In the genomic region with DNA sequence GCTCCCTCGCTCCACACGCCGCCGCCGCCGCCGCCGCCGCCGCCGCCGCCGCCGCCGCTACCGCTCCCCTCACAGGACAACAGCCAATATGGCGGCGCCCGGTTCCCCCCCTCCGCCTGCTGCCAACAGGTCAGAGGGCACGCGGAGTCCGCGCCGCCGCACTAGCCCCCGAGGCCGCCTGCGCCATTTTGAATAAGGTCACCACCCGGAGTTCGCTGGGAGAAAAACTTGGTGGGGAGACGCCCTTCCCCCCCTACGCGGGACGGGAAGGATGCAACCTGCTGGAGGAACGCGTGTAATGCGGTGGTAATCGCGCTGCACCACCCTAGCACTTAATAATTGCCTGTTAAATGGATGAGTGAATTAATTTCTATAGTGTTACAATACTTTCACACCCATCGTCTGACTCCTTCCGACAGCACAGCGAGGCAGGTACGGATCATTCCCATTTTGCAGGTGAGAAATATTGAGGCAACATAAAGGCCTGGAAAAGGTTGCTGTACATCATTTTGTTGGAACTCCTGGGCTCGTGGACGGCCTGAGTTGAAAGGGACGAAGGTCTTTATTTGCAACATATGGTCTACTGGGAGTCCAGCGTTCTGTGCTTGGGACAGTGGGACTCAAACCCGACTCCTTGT, we compare ENCODE assay signal across 1 cellular context.
A peak's percentile ranks its signal among the peaks of the same experiment; 100 is the strongest.
TF ChIP-seq lines count a peak whose summit lies in the region.

A gene (minus strand): TSS at position 90 of the 638 bp plus-strand sequence. CDS start 105 bp downstream, outside the sequence.

TF ChIP-seq in K562, 482 proteins besides CTCF, POLR2A, EP300 and RAD21 (continued from another document):
- TF ChIP-seq, protein P1, sequence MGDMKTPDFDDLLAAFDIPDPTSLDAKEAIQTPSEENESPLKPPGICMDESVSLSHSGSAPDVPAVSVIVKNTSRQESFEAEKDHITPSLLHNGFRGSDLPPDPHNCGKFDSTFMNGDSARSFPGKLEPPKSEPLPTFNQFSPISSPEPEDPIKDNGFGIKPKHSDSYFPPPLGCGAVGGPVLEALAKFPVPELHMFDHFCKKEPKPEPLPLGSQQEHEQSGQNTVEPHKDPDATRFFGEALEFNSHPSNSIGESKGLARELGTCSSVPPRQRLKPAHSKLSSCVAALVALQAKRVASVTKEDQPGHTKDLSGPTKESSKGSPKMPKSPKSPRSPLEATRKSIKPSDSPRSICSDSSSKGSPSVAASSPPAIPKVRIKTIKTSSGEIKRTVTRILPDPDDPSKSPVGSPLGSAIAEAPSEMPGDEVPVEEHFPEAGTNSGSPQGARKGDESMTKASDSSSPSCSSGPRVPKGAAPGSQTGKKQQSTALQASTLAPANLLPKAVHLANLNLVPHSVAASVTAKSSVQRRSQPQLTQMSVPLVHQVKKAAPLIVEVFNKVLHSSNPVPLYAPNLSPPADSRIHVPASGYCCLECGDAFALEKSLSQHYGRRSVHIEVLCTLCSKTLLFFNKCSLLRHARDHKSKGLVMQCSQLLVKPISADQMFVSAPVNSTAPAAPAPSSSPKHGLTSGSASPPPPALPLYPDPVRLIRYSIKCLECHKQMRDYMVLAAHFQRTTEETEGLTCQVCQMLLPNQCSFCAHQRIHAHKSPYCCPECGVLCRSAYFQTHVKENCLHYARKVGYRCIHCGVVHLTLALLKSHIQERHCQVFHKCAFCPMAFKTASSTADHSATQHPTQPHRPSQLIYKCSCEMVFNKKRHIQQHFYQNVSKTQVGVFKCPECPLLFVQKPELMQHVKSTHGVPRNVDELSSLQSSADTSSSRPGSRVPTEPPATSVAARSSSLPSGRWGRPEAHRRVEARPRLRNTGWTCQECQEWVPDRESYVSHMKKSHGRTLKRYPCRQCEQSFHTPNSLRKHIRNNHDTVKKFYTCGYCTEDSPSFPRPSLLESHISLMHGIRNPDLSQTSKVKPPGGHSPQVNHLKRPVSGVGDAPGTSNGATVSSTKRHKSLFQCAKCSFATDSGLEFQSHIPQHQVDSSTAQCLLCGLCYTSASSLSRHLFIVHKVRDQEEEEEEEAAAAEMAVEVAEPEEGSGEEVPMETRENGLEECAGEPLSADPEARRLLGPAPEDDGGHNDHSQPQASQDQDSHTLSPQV (IDR thresholded peaks at IDR 0.05), result 0 out of 2 replicates have a peak, but pooled peaks have one; percentile 7
- TF ChIP-seq EGR1 (conservative IDR thresholded peaks at IDR 0.05) (no peak), OTX1 (CRISPR knock-in tag; IDR thresholded peaks at IDR 0.05) (no peak), SIRT6 (IDR thresholded peaks at IDR 0.05; ENCODE audit: low read depth, low read length) (no peak), ERF (CRISPR knock-in tag; IDR thresholded peaks at IDR 0.05) (no peak), SIX5 (IDR thresholded peaks at IDR 0.05; ENCODE audit: borderline replicate concordance in 1 of 2, insufficient read depth in 1 of 2, low read depth in 1 of 2, low read length in 2 of 2) (peak; percentile 60 to 81; a peak in 3 of 4 replicates), WHSC1 (IDR thresholded peaks at IDR 0.05; ENCODE audit: low read length) (no peak), EHMT2 (IDR thresholded peaks at IDR 0.05) (0 out of 2 replicates have a peak, but pooled peaks have one; percentile 20), CREM (IDR thresholded peaks at IDR 0.05; ENCODE audit: low read depth) (peak; percentile 60), CEBPB (tag; IDR thresholded peaks at IDR 0.05) (no peak), SIN3B (IDR thresholded peaks at IDR 0.05; ENCODE audit: low read depth) (no peak), HCFC1 (IDR thresholded peaks at IDR 0.05; ENCODE audit: low read depth, low read length) (peak; percentile 92)
- TF ChIP-seq, protein P2, sequence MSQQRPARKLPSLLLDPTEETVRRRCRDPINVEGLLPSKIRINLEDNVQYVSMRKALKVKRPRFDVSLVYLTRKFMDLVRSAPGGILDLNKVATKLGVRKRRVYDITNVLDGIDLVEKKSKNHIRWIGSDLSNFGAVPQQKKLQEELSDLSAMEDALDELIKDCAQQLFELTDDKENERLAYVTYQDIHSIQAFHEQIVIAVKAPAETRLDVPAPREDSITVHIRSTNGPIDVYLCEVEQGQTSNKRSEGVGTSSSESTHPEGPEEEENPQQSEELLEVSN (IDR thresholded peaks at IDR 0.05; ENCODE audit: borderline replicate concordance in 1 of 2, extremely low read depth in 1 of 2, insufficient read depth in 1 of 2, insufficient read length in 1 of 2, low read depth in 1 of 2, low read length in 1 of 2, poor library complexity in 1 of 2, severe bottlenecking in 1 of 2), result peak in 1 of 2 experiments; percentile 41
